Comparison of ENCODE assay signal across 2 cellular contexts in the genomic region with DNA sequence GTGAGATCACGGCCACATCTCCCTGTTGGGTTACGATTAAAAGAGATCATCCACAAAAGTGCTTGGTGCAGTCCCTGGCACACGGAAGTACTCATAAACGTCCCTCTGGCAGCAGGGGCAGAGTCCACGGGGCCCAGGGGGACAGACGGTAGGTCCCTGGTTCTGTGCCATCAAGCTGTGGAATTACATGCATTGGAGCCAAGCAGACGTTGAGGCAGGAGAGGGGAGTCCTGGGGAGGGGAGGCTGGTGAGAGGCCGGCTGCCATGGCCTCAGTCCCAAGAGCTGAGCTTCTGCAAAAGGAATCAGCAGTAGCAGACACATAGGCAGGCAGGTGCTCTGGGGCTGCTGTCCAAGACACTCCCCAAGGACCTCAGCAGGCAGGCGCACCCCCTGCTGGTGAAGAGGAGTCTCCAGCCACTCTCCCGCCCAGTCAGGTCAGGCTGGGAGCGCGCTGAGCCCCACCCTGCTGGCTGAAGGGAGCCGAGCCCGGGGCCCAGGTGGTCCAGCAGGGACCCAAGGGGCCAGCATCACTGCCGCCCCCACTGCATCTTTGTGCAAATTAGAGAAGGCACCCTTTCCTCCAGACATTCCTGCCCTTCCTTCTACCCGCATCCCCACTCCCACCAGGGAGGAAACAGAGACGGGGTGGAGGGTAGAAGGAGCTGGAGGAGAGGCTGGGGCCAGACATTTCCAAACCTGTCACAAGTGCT.
TF ChIP-seq lines count a peak whose summit lies in the region.

No MANE protein-coding gene starts in this region.

TF ChIP-seq in GM12878, 131 proteins besides CTCF, POLR2A, EP300 and RAD21 (continues in another document):
- TF ChIP-seq, protein P1, sequence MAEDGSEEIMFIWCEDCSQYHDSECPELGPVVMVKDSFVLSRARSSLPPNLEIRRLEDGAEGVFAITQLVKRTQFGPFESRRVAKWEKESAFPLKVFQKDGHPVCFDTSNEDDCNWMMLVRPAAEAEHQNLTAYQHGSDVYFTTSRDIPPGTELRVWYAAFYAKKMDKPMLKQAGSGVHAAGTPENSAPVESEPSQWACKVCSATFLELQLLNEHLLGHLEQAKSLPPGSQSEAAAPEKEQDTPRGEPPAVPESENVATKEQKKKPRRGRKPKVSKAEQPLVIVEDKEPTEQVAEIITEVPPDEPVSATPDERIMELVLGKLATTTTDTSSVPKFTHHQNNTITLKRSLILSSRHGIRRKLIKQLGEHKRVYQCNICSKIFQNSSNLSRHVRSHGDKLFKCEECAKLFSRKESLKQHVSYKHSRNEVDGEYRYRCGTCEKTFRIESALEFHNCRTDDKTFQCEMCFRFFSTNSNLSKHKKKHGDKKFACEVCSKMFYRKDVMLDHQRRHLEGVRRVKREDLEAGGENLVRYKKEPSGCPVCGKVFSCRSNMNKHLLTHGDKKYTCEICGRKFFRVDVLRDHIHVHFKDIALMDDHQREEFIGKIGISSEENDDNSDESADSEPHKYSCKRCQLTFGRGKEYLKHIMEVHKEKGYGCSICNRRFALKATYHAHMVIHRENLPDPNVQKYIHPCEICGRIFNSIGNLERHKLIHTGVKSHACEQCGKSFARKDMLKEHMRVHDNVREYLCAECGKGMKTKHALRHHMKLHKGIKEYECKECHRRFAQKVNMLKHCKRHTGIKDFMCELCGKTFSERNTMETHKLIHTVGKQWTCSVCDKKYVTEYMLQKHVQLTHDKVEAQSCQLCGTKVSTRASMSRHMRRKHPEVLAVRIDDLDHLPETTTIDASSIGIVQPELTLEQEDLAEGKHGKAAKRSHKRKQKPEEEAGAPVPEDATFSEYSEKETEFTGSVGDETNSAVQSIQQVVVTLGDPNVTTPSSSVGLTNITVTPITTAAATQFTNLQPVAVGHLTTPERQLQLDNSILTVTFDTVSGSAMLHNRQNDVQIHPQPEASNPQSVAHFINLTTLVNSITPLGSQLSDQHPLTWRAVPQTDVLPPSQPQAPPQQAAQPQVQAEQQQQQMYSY (CRISPR knock-in tag; IDR thresholded peaks at IDR 0.05), result no peak
- TF ChIP-seq, protein P2, sequence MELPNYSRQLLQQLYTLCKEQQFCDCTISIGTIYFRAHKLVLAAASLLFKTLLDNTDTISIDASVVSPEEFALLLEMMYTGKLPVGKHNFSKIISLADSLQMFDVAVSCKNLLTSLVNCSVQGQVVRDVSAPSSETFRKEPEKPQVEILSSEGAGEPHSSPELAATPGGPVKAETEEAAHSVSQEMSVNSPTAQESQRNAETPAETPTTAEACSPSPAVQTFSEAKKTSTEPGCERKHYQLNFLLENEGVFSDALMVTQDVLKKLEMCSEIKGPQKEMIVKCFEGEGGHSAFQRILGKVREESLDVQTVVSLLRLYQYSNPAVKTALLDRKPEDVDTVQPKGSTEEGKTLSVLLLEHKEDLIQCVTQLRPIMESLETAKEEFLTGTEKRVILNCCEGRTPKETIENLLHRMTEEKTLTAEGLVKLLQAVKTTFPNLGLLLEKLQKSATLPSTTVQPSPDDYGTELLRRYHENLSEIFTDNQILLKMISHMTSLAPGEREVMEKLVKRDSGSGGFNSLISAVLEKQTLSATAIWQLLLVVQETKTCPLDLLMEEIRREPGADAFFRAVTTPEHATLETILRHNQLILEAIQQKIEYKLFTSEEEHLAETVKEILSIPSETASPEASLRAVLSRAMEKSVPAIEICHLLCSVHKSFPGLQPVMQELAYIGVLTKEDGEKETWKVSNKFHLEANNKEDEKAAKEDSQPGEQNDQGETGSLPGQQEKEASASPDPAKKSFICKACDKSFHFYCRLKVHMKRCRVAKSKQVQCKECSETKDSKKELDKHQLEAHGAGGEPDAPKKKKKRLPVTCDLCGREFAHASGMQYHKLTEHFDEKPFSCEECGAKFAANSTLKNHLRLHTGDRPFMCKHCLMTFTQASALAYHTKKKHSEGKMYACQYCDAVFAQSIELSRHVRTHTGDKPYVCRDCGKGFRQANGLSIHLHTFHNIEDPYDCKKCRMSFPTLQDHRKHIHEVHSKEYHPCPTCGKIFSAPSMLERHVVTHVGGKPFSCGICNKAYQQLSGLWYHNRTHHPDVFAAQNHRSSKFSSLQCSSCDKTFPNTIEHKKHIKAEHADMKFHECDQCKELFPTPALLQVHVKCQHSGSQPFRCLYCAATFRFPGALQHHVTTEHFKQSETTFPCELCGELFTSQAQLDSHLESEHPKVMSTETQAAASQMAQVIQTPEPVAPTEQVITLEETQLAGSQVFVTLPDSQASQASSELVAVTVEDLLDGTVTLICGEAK (IDR thresholded peaks at IDR 0.05; ENCODE audit: borderline replicate concordance), result no peak
- TF ChIP-seq, protein P3, sequence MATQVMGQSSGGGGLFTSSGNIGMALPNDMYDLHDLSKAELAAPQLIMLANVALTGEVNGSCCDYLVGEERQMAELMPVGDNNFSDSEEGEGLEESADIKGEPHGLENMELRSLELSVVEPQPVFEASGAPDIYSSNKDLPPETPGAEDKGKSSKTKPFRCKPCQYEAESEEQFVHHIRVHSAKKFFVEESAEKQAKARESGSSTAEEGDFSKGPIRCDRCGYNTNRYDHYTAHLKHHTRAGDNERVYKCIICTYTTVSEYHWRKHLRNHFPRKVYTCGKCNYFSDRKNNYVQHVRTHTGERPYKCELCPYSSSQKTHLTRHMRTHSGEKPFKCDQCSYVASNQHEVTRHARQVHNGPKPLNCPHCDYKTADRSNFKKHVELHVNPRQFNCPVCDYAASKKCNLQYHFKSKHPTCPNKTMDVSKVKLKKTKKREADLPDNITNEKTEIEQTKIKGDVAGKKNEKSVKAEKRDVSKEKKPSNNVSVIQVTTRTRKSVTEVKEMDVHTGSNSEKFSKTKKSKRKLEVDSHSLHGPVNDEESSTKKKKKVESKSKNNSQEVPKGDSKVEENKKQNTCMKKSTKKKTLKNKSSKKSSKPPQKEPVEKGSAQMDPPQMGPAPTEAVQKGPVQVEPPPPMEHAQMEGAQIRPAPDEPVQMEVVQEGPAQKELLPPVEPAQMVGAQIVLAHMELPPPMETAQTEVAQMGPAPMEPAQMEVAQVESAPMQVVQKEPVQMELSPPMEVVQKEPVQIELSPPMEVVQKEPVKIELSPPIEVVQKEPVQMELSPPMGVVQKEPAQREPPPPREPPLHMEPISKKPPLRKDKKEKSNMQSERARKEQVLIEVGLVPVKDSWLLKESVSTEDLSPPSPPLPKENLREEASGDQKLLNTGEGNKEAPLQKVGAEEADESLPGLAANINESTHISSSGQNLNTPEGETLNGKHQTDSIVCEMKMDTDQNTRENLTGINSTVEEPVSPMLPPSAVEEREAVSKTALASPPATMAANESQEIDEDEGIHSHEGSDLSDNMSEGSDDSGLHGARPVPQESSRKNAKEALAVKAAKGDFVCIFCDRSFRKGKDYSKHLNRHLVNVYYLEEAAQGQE (IDR thresholded peaks at IDR 0.05; ENCODE audit: low read depth, low read length), result peak; percentile 47; the same call in 1 of the 2 replicates
- TF ChIP-seq YBX1 (IDR thresholded peaks at IDR 0.05) (no peak), CHD4 (IDR thresholded peaks at IDR 0.05) (no peak), MXI1 (IDR thresholded peaks at IDR 0.05; ENCODE audit: low read depth, low read length) (no peak), TCF12 (IDR thresholded peaks at IDR 0.05; ENCODE audit: low read depth, low read length) (0 out of 2 replicates have a peak, but pooled peaks have one; percentile 60), TCF3 (IDR thresholded peaks at IDR 0.05; ENCODE audit: borderline replicate concordance, insufficient read depth, low read depth, low read length) (no peak), LARP7 (IDR thresholded peaks at IDR 0.05) (0 out of 2 replicates have a peak, but pooled peaks have one; percentile 27), SMAD5 (IDR thresholded peaks at IDR 0.05; ENCODE audit: low read depth) (no peak)

TF ChIP-seq in HepG2, 621 proteins besides CTCF, POLR2A, EP300 and RAD21 (continues in another document):
- TF ChIP-seq ZNF724P (CRISPR knock-in tag; IDR thresholded peaks at IDR 0.05; ENCODE audit: borderline replicate concordance) (no peak), PLRG1 (conservative IDR thresholded peaks at IDR 0.05) (no peak), MYNN (CRISPR knock-in tag; IDR thresholded peaks at IDR 0.05; ENCODE audit: low read depth) (no peak), HOXA7 (CRISPR knock-in tag; IDR thresholded peaks at IDR 0.05) (no peak), U2AF1 (optimal IDR thresholded peaks at IDR 0.05; ENCODE audit: low read depth, low read length) (no peak), SP5 (CRISPR knock-in tag; IDR thresholded peaks at IDR 0.05; ENCODE audit: borderline replicate concordance, low read depth) (no peak), ZNF501 (CRISPR knock-in tag; IDR thresholded peaks at IDR 0.05) (peak; percentile 52), ZEB1 (IDR thresholded peaks at IDR 0.05; ENCODE audit: insufficient replicate concordance, low read depth) (peak; percentile 60), ZNF652 (CRISPR knock-in tag; IDR thresholded peaks at IDR 0.05; ENCODE audit: borderline replicate concordance, low read depth) (no peak), SRF (IDR thresholded peaks at IDR 0.05; ENCODE audit: low read depth, low read length) (no peak), RCOR2 (CRISPR knock-in tag; IDR thresholded peaks at IDR 0.05) (0 out of 2 replicates have a peak, but pooled peaks have one; percentile 29), HNRNPL (IDR thresholded peaks at IDR 0.05; ENCODE audit: low read depth, low read length) (peak; percentile 84; the same call in 1 of the 2 replicates), ZNF792 (CRISPR knock-in tag; IDR thresholded peaks at IDR 0.05) (peak; percentile 49; the same call in 1 of the 2 replicates), ZNF737 (CRISPR knock-in tag; IDR thresholded peaks at IDR 0.05; ENCODE audit: borderline replicate concordance) (no peak)
- TF ChIP-seq, protein P4, sequence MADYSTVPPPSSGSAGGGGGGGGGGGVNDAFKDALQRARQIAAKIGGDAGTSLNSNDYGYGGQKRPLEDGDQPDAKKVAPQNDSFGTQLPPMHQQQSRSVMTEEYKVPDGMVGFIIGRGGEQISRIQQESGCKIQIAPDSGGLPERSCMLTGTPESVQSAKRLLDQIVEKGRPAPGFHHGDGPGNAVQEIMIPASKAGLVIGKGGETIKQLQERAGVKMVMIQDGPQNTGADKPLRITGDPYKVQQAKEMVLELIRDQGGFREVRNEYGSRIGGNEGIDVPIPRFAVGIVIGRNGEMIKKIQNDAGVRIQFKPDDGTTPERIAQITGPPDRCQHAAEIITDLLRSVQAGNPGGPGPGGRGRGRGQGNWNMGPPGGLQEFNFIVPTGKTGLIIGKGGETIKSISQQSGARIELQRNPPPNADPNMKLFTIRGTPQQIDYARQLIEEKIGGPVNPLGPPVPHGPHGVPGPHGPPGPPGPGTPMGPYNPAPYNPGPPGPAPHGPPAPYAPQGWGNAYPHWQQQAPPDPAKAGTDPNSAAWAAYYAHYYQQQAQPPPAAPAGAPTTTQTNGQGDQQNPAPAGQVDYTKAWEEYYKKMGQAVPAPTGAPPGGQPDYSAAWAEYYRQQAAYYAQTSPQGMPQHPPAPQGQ (CRISPR knock-in tag; IDR thresholded peaks at IDR 0.05; ENCODE audit: borderline replicate concordance), result no peak
- TF ChIP-seq, protein P5, sequence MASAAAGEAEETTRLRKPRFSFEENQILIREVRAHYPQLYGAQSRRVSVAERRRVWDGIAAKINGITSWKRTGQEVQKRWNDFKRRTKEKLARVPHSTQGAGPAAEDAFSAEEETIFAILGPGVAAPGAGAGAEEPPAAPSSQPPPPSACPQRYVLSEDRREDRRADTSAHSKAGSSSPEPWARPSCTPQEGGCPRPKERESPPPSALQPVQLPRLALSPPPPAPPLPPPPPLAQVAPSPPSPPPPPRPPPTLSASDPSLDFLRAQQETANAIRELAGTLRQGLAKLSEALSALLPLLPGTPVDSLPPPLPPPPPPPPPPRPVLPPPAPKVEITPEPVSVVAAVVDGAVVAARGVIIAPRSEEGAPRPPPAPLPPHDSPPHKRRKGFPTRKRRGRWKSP (CRISPR knock-in tag; IDR thresholded peaks at IDR 0.05), result no peak
- TF ChIP-seq, protein P6, sequence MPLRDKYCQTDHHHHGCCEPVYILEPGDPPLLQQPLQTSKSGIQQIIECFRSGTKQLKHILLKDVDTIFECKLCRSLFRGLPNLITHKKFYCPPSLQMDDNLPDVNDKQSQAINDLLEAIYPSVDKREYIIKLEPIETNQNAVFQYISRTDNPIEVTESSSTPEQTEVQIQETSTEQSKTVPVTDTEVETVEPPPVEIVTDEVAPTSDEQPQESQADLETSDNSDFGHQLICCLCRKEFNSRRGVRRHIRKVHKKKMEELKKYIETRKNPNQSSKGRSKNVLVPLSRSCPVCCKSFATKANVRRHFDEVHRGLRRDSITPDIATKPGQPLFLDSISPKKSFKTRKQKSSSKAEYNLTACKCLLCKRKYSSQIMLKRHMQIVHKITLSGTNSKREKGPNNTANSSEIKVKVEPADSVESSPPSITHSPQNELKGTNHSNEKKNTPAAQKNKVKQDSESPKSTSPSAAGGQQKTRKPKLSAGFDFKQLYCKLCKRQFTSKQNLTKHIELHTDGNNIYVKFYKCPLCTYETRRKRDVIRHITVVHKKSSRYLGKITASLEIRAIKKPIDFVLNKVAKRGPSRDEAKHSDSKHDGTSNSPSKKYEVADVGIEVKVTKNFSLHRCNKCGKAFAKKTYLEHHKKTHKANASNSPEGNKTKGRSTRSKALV (CRISPR knock-in tag; IDR thresholded peaks at IDR 0.05), result 0 out of 2 replicates have a peak, but pooled peaks have one; percentile 80
- TF ChIP-seq, protein P7, sequence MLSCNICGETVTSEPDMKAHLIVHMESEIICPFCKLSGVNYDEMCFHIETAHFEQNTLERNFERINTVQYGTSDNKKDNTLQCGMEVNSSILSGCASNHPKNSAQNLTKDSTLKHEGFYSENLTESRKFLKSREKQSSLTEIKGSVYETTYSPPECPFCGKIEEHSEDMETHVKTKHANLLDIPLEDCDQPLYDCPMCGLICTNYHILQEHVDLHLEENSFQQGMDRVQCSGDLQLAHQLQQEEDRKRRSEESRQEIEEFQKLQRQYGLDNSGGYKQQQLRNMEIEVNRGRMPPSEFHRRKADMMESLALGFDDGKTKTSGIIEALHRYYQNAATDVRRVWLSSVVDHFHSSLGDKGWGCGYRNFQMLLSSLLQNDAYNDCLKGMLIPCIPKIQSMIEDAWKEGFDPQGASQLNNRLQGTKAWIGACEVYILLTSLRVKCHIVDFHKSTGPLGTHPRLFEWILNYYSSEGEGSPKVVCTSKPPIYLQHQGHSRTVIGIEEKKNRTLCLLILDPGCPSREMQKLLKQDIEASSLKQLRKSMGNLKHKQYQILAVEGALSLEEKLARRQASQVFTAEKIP (CRISPR knock-in tag; IDR thresholded peaks at IDR 0.05; ENCODE audit: borderline replicate concordance), result no peak
- TF ChIP-seq, protein P8, sequence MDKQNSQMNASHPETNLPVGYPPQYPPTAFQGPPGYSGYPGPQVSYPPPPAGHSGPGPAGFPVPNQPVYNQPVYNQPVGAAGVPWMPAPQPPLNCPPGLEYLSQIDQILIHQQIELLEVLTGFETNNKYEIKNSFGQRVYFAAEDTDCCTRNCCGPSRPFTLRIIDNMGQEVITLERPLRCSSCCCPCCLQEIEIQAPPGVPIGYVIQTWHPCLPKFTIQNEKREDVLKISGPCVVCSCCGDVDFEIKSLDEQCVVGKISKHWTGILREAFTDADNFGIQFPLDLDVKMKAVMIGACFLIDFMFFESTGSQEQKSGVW (CRISPR knock-in tag; IDR thresholded peaks at IDR 0.05; ENCODE audit: borderline replicate concordance), result no peak
- TF ChIP-seq, protein P9, sequence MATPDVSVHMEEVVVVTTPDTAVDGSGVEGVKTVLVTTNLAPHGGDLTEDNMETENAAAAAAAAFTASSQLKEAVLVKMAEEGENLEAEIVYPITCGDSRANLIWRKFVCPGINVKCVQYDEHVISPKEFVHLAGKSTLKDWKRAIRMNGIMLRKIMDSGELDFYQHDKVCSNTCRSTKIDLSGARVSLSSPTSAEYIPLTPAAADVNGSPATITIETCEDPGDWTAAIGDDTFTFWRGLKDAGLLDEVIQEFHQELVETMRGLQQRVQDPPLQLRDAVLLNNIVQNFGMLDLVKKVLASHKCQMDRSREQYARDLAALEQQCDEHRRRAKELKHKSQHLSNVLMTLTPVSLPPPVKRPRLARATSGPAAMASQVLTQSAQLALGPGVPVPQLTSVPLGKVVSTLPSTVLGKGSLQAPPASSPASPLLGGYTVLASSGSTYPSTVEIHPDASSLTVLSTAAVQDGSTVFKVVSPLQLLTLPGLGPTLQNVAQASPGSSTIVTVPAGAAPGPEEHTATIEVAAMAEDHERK (CRISPR knock-in tag; IDR thresholded peaks at IDR 0.05; ENCODE audit: low read depth), result no peak
